Comparison of ENCODE assay signal across 11 cellular contexts in genomic region chr10:22711373-22711772, GRCh38. TPM values are rescaled to one million over a fixed set of nuclear protein-coding genes. Genes with fewer than 3 reads are reported as not detected.
DNase-seq lines count a peak whose midpoint lies in the region; TF ChIP-seq lines count a peak whose summit lies in the region.
"Had no signal": no experiment of that assay in that cellular context is flagged by ENCODE, and none has a peak within 500 bp of the region (broad histone marks: within the 10 kb centered on the region; RNA-seq: fewer than 3 reads in every experiment).

No MANE protein-coding gene starts in this region.

- H3K27me3 Mint-ChIP-seq in T-helper 2 cell treated with Interferon-gamma antibody and Interleukin-4, amounts not matched to agents 5 μg/mL and 100 μg/mL, for 36 hours (ENCODE audit: low read depth), result no peaks in the 10 kb centered on the region
- no peaks in the 10 kb centered on the region for H3K27me3 Mint-ChIP-seq in chondrocyte (ENCODE audit: low read depth)

- H3K4me3 Mint-ChIP-seq in T-helper 2 cell treated with Interferon-gamma antibody and Interleukin-4, amounts not matched to agents 5 μg/mL and 100 μg/mL, for 36 hours, result peak overlapping the region; percentile 90
- H3K4me3 Mint-ChIP-seq in chondrocyte (ENCODE audit: unreplicated experiment), result no peak overlapping the region

- TF ChIP-seq CTCF in chondrocyte (IDR thresholded peaks at IDR 0.05) (no peak), retinal pigment epithelial cell (conservative IDR thresholded peaks at IDR 0.05; ENCODE audit: low read depth, low read length) (no peak)

- no peaks in the 10 kb centered on the region for H3K9me3 Mint-ChIP-seq in T-helper 2 cell treated with Interferon-gamma antibody and Interleukin-4, amounts not matched to agents 5 μg/mL and 100 μg/mL, for 36 hours
- no peaks in the 10 kb centered on the region for H3K9me3 Mint-ChIP-seq in chondrocyte (ENCODE audit: low read depth)

- peak overlapping the region; percentile 89 for H3K4me3 ChIP-seq in retinal pigment epithelial cell (ENCODE audit: low read length)

- peaks cover 53% of the 10 kb centered on the region for H3K4me1 Mint-ChIP-seq in T-helper 2 cell treated with Interferon-gamma antibody and Interleukin-4, amounts not matched to agents 5 μg/mL and 100 μg/mL, for 36 hours (ENCODE audit: low read depth)
- H3K4me1 Mint-ChIP-seq in chondrocyte (ENCODE audit: low read depth), result peaks cover 34% of the 10 kb centered on the region

- H3K36me3 Mint-ChIP-seq in T-helper 2 cell treated with Interferon-gamma antibody and Interleukin-4, amounts not matched to agents 5 μg/mL and 100 μg/mL, for 36 hours (ENCODE audit: low read depth), result peaks cover 27% of the 10 kb centered on the region
- no peaks in the 10 kb centered on the region for H3K36me3 Mint-ChIP-seq in chondrocyte (ENCODE audit: low read depth)

- no peak overlapping the region for H3K27ac Mint-ChIP-seq in T-helper 2 cell treated with Interferon-gamma antibody and Interleukin-4, amounts not matched to agents 5 μg/mL and 100 μg/mL, for 36 hours
- peak overlapping the region; percentile 67 for H3K27ac Mint-ChIP-seq in chondrocyte (ENCODE audit: unreplicated experiment)

- DNase-seq in T-helper 2 cell treated with Interferon-gamma antibody and Interleukin-4, amounts not matched to agents 5 μg/mL and 100 μg/mL, for 36 hours (ENCODE audit: low spot score), result no peak
- no peak for DNase-seq in T-helper 2 cell
- peak; percentile 48 for DNase-seq in OCI-M1 (lab: John Stamatoyannopoulos, UW)
- DNase-seq in chondrocyte (ENCODE audit: low spot score), result no peak
- no peak for DNase-seq in retinal pigment epithelial cell (ENCODE audit: low read depth)
- no peak for DNase-seq in EL
- DNase-seq in NCI-H524 (lab: John Stamatoyannopoulos, UW), result no peak
- DNase-seq in AG20443 (ENCODE audit: low spot score), result no peak
- DNase-seq: left ventricle myocardium superior; NCI-H1436; stimulated activated CD4-positive, alpha-beta T cell treated with anti-CD3 and anti-CD28 coated beads, Interleukin-4, amount 100 ng/mL, for 4 hours had no signal

RNA-seq across cellular contexts. Expression of gene PIP4K2A, which starts 3.0 kb away (rescaled TPM):
- total RNA-seq in chondrocyte, result 29.5 to 44.1 TPM (median 44.0 TPM) in 3 replicates
